In genomic region chr13:23656637-23657036, GRCh38 we compare ENCODE assay signal across 9 cellular contexts.
DNase-seq lines count a peak whose midpoint lies in the region; ATAC-seq and TF ChIP-seq lines count a peak whose summit lies in the region.
"Had no signal": no experiment of that assay in that cellular context is flagged by ENCODE, and none has a peak within 500 bp of the region (broad histone marks: within the 10 kb centered on the region; RNA-seq: fewer than 3 reads in every experiment).

No MANE protein-coding gene starts in this region.

- H2AK5ac ChIP-seq in neuronal stem cell (ENCODE audit: low read depth, low read length), result no peak overlapping the region

- peaks cover 2 to 4% of the 10 kb centered on the region in 2 donors for H3K4me1 ChIP-seq in neuronal stem cell (ENCODE audit: control insufficient read depth in 2 of 2, insufficient read depth in 1 of 2, low read depth in 1 of 2, low read length in 2 of 2)

- H4K91ac ChIP-seq in neuronal stem cell (ENCODE audit: low read depth, low read length, poor library complexity), result no peak overlapping the region

- peak; percentile 90 for DNase-seq in DMS53 treated with DMSO at 0.1 percent for 48 hours (lab: John Stamatoyannopoulos, UW; ENCODE audit: unreplicated experiment)
- DNase-seq in inferior parietal cortex (ENCODE audit: extremely low spot score), result peak; percentile 38
- DNase-seq in putamen (ENCODE audit: low spot score), result no peak
- no peak for DNase-seq in activated CD4-positive, alpha-beta T cell treated with anti-CD3 and anti-CD28 coated beads, Interleukin-2, amount 50 U/mL, for 1 hour
- DNase-seq in neuronal stem cell (ENCODE audit: low spot score), result no peak
- DNase-seq: T1000 had no signal

- no peak overlapping the region for H3K23ac ChIP-seq in neuronal stem cell (ENCODE audit: low read depth, low read length, poor library complexity)

- no peaks in the 10 kb centered on the region for H3K79me1 ChIP-seq in neuronal stem cell (ENCODE audit: low read depth, low read length)

- no peak overlapping the region for H3K18ac ChIP-seq in neuronal stem cell (ENCODE audit: low read length)

- WGBS in neuronal stem cell (ENCODE audit: extremely low coverage in 2 of 2, insufficient read length in 2 of 2, insufficient replicate concordance in 1 of 2), 2 donors, result no CpG with 5 or more reads among the region's 3 CpGs

- no peak overlapping the region for H3K14ac ChIP-seq in neuronal stem cell (ENCODE audit: low read length)

- no peak overlapping the region for H2BK120ac ChIP-seq in neuronal stem cell (ENCODE audit: low read depth, low read length)

- no peak overlapping the region for H2AFZ ChIP-seq in neuronal stem cell (ENCODE audit: low read length)

- no peak overlapping the region for H3K4ac ChIP-seq in neuronal stem cell (ENCODE audit: low read length)

- ATAC-seq in HG03442 (IDR thresholded peaks at IDR 0.05; ENCODE audit: unreplicated experiment) (peak; percentile 58), SK-N-SH treated with all-trans-retinoic acid at 6 μM for 48 hours (no peak), HG03159 (IDR thresholded peaks at IDR 0.05; ENCODE audit: unreplicated experiment) (no peak)

- no peak overlapping the region for H2BK12ac ChIP-seq in neuronal stem cell (ENCODE audit: low read length)

- H3K9ac ChIP-seq in neuronal stem cell (ENCODE audit: low read depth, low read length, poor library complexity), result no peak overlapping the region

- H2BK15ac ChIP-seq in neuronal stem cell (ENCODE audit: low read length), result no peak overlapping the region

- no peak overlapping the region for H3K27ac ChIP-seq in neuronal stem cell (replicated peaks; ENCODE audit: low read length)

- H3K4me2 ChIP-seq in neuronal stem cell (ENCODE audit: insufficient read depth, low read length, poor library complexity, severe bottlenecking), result no peak overlapping the region

- no peak overlapping the region for H3K4me3 ChIP-seq in neuronal stem cell (ENCODE audit: low read length in 2 of 2)

- no peaks in the 10 kb centered on the region for H3K27me3 ChIP-seq in neuronal stem cell (ENCODE audit: control insufficient read depth in 3 of 3, insufficient read depth in 3 of 3, low read depth in 1 of 3, low read length in 3 of 3)

- H3K9me3 ChIP-seq in neuronal stem cell (replicated peaks in 1 of 2; ENCODE audit: control insufficient read depth in 2 of 2, insufficient read depth in 1 of 2, low read depth in 1 of 2, low read length in 2 of 2), result peaks cover 0 to 5% of the 10 kb centered on the region in 2 donors

- H3K36me3 ChIP-seq in neuronal stem cell (replicated peaks in 1 of 2; ENCODE audit: control insufficient read depth in 2 of 2, insufficient read depth in 2 of 2, low read length in 2 of 2), result no peaks in the 10 kb centered on the region

- no peak overlapping the region for H2BK5ac ChIP-seq in neuronal stem cell (ENCODE audit: low read length)

- H4K8ac ChIP-seq in neuronal stem cell (ENCODE audit: low read depth, low read length), result no peak overlapping the region

TF ChIP-seq in SK-N-SH treated with all-trans-retinoic acid at 6 μM for 48 hours, 23 proteins besides CTCF, POLR2A, EP300 and RAD21:
- peak; percentile 98 for TF ChIP-seq TCF4 (CRISPR knock-in tag; IDR thresholded peaks at IDR 0.05; ENCODE audit: borderline replicate concordance)
- TF ChIP-seq BACH2 (CRISPR knock-in tag; IDR thresholded peaks at IDR 0.05; ENCODE audit: borderline replicate concordance), result no peak
- TF ChIP-seq TSHZ2 (CRISPR knock-in tag; IDR thresholded peaks at IDR 0.05), result peak; percentile 86; the same call in 1 of the 2 replicates

Comparison
In these comparisons a context has a peak if more than half of its experiments do, and no peak if none do; other contexts are left out.
1. DNase-seq: peak in DMS53 treated with DMSO at 0.1 percent for 48 hours (single experiment) and inferior parietal cortex (single experiment); none in putamen (single experiment), activated CD4-positive, alpha-beta T cell treated with anti-CD3 and anti-CD28 coated beads, Interleukin-2, amount 50 U/mL, for 1 hour (single experiment) and neuronal stem cell (single experiment).